ENCODE assay signal across 9 cellular contexts in the genomic region with DNA sequence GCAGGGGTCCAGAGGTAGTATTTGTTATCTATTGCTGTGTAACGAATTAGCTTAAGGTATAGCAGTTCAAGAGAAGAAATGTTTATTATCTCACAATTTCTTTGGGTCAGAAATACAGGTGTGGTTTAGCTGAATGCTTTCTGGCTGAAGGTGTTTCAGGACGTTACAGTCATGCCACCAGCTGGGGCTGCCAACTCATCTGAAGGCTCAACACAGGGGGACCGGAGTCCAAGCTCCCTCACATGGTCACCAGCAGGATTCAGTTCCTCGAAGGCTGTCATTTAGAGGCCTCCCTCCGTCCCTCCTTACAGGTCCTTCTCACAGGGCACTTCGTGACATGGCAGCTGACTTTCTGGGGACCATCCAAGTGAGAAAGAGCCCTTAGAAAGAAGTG. TPM values are rescaled to one million over a fixed set of nuclear protein-coding genes. Genes with fewer than 3 reads are reported as not detected.
DNase-seq lines count a peak whose midpoint lies in the region; ATAC-seq, FAIRE-seq and TF ChIP-seq lines count a peak whose summit lies in the region.
"Had no signal": no experiment of that assay in that cellular context is flagged by ENCODE, and none has a peak within 500 bp of the region (broad histone marks: within the 10 kb centered on the region; RNA-seq: fewer than 3 reads in every experiment).

No MANE protein-coding gene starts in this region.

- no peak overlapping the region for H3K9ac ChIP-seq in K562 (ENCODE audit: insufficient read depth in 1 of 2, low read depth in 2 of 2, low read length in 2 of 2)

- BruUV-seq in K562 (replicated peaks; lab: Mats Ljungman, UMichigan) = no TSS peak

- TF ChIP-seq RAD21 in K562 (CRISPR knock-in tag; conservative IDR thresholded peaks at IDR 0.05 in 1 of 2, IDR thresholded peaks at IDR 0.05 in 1 of 2) = no peak

- DNase-seq in activated CD8-positive, alpha-beta memory T cell treated with anti-CD3 and anti-CD28 coated beads, Interleukin-2, amount 10 ng/mL, durations not matched to agents 7 days and 5 days = no peak
- no peak for DNase-seq in activated CD8-positive, alpha-beta memory T cell treated with anti-CD3 and anti-CD28 coated beads for 24 hours
- no peak for DNase-seq in K562 (ENCODE audit: extremely low read depth in 1 of 4, low spot score in 3 of 4)
- DNase-seq in transverse colon = no peak
- DNase-seq in NCI-H82 treated with DMSO at 0.1 percent for 48 hours (lab: John Stamatoyannopoulos, UW; ENCODE audit: unreplicated experiment) = no peak
- DNase-seq: MG63 had no signal

- no peaks in the 10 kb centered on the region for H3K9me3 Mint-ChIP-seq in activated CD8-positive, alpha-beta memory T cell treated with anti-CD3 and anti-CD28 coated beads, Interleukin-2, amount 10 ng/mL, durations not matched to agents 7 days and 5 days (ENCODE audit: low read depth)

- CTCF ChIA-PET in activated CD8-positive, alpha-beta memory T cell treated with anti-CD3 and anti-CD28 coated beads, Interleukin-2, amount 10 ng/mL, durations not matched to agents 7 days and 5 days (lab: Charles Lee) = interaction anchor here (1.2 to 3.1 kb wide), 7 partner anchors 11 to 112 kb away, joined by 3 to 16 read pairs (median 4); no protein-coding TSS in a partner anchor
- CTCF ChIA-PET in K562 (lab: Yijun Ruan, JAX; ENCODE audit: low intra/inter-chr PET ratio) = no interaction called here

- FAIRE-seq in K562 (lab: Jason Lieb, UNC) = no peak

- H3K27me3 Mint-ChIP-seq in activated CD8-positive, alpha-beta memory T cell treated with anti-CD3 and anti-CD28 coated beads, Interleukin-2, amount 10 ng/mL, durations not matched to agents 7 days and 5 days = no peaks in the 10 kb centered on the region

- peak overlapping the region; percentile 81 for H3K27ac Mint-ChIP-seq in activated CD8-positive, alpha-beta memory T cell treated with anti-CD3 and anti-CD28 coated beads, Interleukin-2, amount 10 ng/mL, durations not matched to agents 7 days and 5 days

- H3K4me1 Mint-ChIP-seq in activated CD8-positive, alpha-beta memory T cell treated with anti-CD3 and anti-CD28 coated beads, Interleukin-2, amount 10 ng/mL, durations not matched to agents 7 days and 5 days = peaks cover 21% of the 10 kb centered on the region

- H3K4me2 ChIP-seq in K562 (ENCODE audit: insufficient read depth, low read length) = no peak overlapping the region

- TF ChIP-seq EP300 in K562 (IDR thresholded peaks at IDR 0.05; ENCODE audit: low read length) (no peak), transverse colon (IDR thresholded peaks at IDR 0.05; ENCODE audit: low read depth) (no peak)

- no peaks in the 10 kb centered on the region for H3K36me3 Mint-ChIP-seq in activated CD8-positive, alpha-beta memory T cell treated with anti-CD3 and anti-CD28 coated beads, Interleukin-2, amount 10 ng/mL, durations not matched to agents 7 days and 5 days

- no peaks in the 10 kb centered on the region for H3K9me3 ChIP-seq in K562 (replicated peaks; ENCODE audit: control insufficient read depth, insufficient read depth, low read depth, low read length)
- H3K9me3 ChIP-seq in transverse colon = no peaks in the 10 kb centered on the region
- H3K9me3 ChIP-seq: MG63 had no signal

- H3K27me3 ChIP-seq in K562 (ENCODE audit: control insufficient read depth in 2 of 2, insufficient read depth in 2 of 2, low read length in 2 of 2) (no peaks in the 10 kb centered on the region), transverse colon (no peaks in the 10 kb centered on the region)
- H3K27me3 ChIP-seq: MG63 had no signal

- H3K4me3 ChIP-seq in K562 (no peak overlapping the region), transverse colon (no peak overlapping the region)
- H3K4me3 ChIP-seq: MG63 had no signal

- ATAC-seq in activated CD8-positive, alpha-beta memory T cell treated with anti-CD3 and anti-CD28 coated beads, Interleukin-2, amount 10 ng/mL, durations not matched to agents 7 days and 5 days = no peak
- ATAC-seq in HG03469 (IDR thresholded peaks at IDR 0.05; ENCODE audit: unreplicated experiment) (peak; percentile 3), K562 (no peak), HG02798 (IDR thresholded peaks at IDR 0.05; ENCODE audit: poor library complexity, unreplicated experiment) (no peak), GM18505 (IDR thresholded peaks at IDR 0.05; ENCODE audit: unreplicated experiment) (no peak)

- H2AFZ ChIP-seq in K562 (ENCODE audit: low read depth, low read length) = peak overlapping the region; percentile 98; the same call in 1 of the 2 replicates

- no peak for TF ChIP-seq CTCF in K562 (IDR thresholded peaks at IDR 0.05 in 2 of 3, conservative IDR thresholded peaks at IDR 0.05 in 1 of 3; ENCODE audit: insufficient read depth in 2 of 3, low read depth in 1 of 3, low read length in 3 of 3)
- no peak for TF ChIP-seq CTCF in transverse colon (IDR thresholded peaks at IDR 0.05)

- no peaks in the 10 kb centered on the region for H3K36me3 ChIP-seq in K562 (ENCODE audit: control insufficient read depth, insufficient read depth, low read length)
- H3K36me3 ChIP-seq in transverse colon = no peaks in the 10 kb centered on the region
- H3K36me3 ChIP-seq: MG63 had no signal

- peak overlapping the region; percentile 37 for H3K4me3 Mint-ChIP-seq in activated CD8-positive, alpha-beta memory T cell treated with anti-CD3 and anti-CD28 coated beads, Interleukin-2, amount 10 ng/mL, durations not matched to agents 7 days and 5 days

- POLR2A ChIA-PET in K562 (lab: Yijun Ruan, JAX) = interaction anchor here (1.1 to 2.0 kb wide), 4 partner anchors 11 to 52 kb away, joined by 3 to 7 read pairs (median 4); no protein-coding TSS in a partner anchor

- in situ Hi-C loops in K562 (cut with MboI) (no loop called here), transverse colon (cut with MboI; ENCODE audit: low pct_ligation_motif_present in 1 of 4, low pct_unique_long_range_greater_than_20kb in 1 of 4, low sequenced_read_pairs in 3 of 4) (no loop called here)

- H3K27ac ChIP-seq in K562 (ENCODE audit: extremely low read depth, low read depth, low read length) = no peak overlapping the region
- H3K27ac ChIP-seq in transverse colon = peak overlapping the region; percentile 65 to 80 (median 74)

- 33% methylated on average over 6 of the region's 6 CpGs for WGBS in K562 (ENCODE audit: insufficient coverage, low coverage, missing lambda C conversion rate)
- WGBS in transverse colon (ENCODE audit: low coverage in 1 of 2), 2 donors = 44% methylated on average over 6 of the region's 6 CpGs; no CpG with 5 or more reads in 1 of the 2 donors

- H3K79me2 ChIP-seq in K562 (ENCODE audit: control insufficient read depth, insufficient read depth, low read length) = no peaks in the 10 kb centered on the region

- TF ChIP-seq POLR2A in K562 (conservative IDR thresholded peaks at IDR 0.05) (no peak), transverse colon (IDR thresholded peaks at IDR 0.05) (no peak), GM18505 (IDR thresholded peaks at IDR 0.05; ENCODE audit: borderline replicate concordance, extremely low read depth, insufficient read depth, insufficient read length) (no peak)

- no peaks in the 10 kb centered on the region for H4K20me1 ChIP-seq in K562 (replicated peaks; ENCODE audit: control insufficient read depth, insufficient read depth, low read length)

- H3K4me1 ChIP-seq in K562 (replicated peaks in 1 of 2; ENCODE audit: control insufficient read depth in 2 of 2, insufficient read depth in 2 of 2, low read length in 2 of 2) = peaks cover 11 to 12% of the 10 kb centered on the region in 2 experiments; a peak in 3 of 5 replicates
- peaks cover 4 to 19% (median 13%) of the 10 kb centered on the region in 4 donors for H3K4me1 ChIP-seq in transverse colon

- intact Hi-C loops in K562 (cut with micrococcal nuclease) = no loop called here
- intact Hi-C loops in transverse colon (cut with DNase I; ENCODE audit: low total_unique reads) = no loop called here

- H3K9me1 ChIP-seq in K562 (ENCODE audit: control insufficient read depth, insufficient read depth, low read length) = no peaks in the 10 kb centered on the region

TF ChIP-seq in K562, 482 proteins besides CTCF, POLR2A, EP300 and RAD21 (continues in another document):
- TF ChIP-seq LEF1 (IDR thresholded peaks at IDR 0.05) = no peak

RNA-seq across cellular contexts. Expression of a gene that starts 37.5 kb away (rescaled TPM):
- 100 to 1,000 TPM in 1 of 2 experiments, 10 to 100 TPM in 1; 78.5 to 120 TPM for total RNA-seq in activated CD8-positive, alpha-beta memory T cell treated with anti-CD3 and anti-CD28 coated beads, Interleukin-2, amount 10 ng/mL, durations not matched to agents 7 days and 5 days
- 40.4 and 89.7 TPM in 2 replicates for total RNA-seq in K562 (2011; cell fraction: chromatin; rRNA removed; ENCODE audit: low replicate concordance)
- 29.2 and 31.7 TPM in 2 replicates for total RNA-seq in K562 (2011; cell fraction: nucleolus; rRNA removed)
- total RNA-seq in K562 (2011; cell fraction: nucleoplasm; rRNA removed) = 62.3 and 112 TPM in 2 replicates
- total RNA-seq in K562 (2014; rRNA removed) (57.6 and 73.2 TPM in 2 replicates), K562 (2014; rRNA removed; fragmentation: Illumina TruSeq; extraction: Trizol) (118 and 135 TPM in 2 replicates), K562 (2015; rRNA removed; fragmentation: Illumina TruSeq; extraction: Trizol) (75.4 and 94.6 TPM in 2 replicates), K562 (2021) (99.3 and 110 TPM in 2 replicates), transverse colon (100 to 1,000 TPM in 1 of 4 donors, 10 to 100 TPM in 3; 16.8 to 135 (median 64.8) TPM)
- polyA plus RNA-seq in K562 (2011; rRNA removed) (83.8 and 100 TPM in 2 replicates), K562 (2014; fragmentation: Illumina TruSeq; extraction: Trizol) (157 and 185 TPM in 2 replicates), K562 (2014; fragmentation: Nextera tagmentation; extraction: Ambion mirVana) (100 to 1,000 TPM; 141 to 165 TPM), K562 (2014; rRNA removed) (76.8 and 105 TPM in 2 replicates)
- 17.5 and 41.7 TPM in 2 replicates for polyA plus RNA-seq in K562 (2011; cell fraction: cytosol; rRNA removed)
- 24.2 and 26.2 TPM in 2 replicates for polyA plus RNA-seq in K562 (2011; cell fraction: nucleus; rRNA removed)
- polyA plus RNA-seq in K562 (2012) = 45.8 and 57.9 TPM in 2 replicates
- polyA minus RNA-seq in K562 (2011; rRNA and poly(A)+ RNA removed) = 70.8 and 77.5 TPM in 2 replicates
- 42.1 and 62.9 TPM in 2 replicates for polyA minus RNA-seq in K562 (2011; cell fraction: cytosol; rRNA and poly(A)+ RNA removed)
- polyA minus RNA-seq in K562 (2011; cell fraction: nucleus; rRNA and poly(A)+ RNA removed) = 29.1 and 38.5 TPM in 2 replicates
